ENCODE assay signal across 1 cellular context in the genomic region with DNA sequence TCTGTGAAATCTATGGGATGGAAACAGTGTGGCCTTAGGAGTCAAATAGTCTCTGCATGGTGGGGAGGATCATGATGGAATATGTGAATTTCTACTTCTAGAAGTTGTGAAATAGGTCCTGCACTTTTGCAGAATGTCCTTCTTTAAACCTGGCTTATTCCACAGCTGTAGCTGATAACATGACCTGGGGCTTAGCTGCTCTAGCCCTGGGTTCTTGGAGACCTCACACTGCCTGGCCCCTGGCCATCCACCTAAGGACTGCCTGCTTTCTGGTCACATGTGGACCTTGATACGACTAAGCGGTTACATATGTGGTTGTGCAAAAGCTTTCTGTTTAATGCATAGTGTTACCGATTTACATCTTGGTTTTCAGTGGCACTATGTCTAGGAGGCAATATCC.
TF ChIP-seq lines count a peak whose summit lies in the region.

No MANE protein-coding gene starts in this region.

TF ChIP-seq in HepG2, 621 proteins besides CTCF, POLR2A, EP300 and RAD21 (continued from another document and continues in another):
- TF ChIP-seq ZNF253 (CRISPR knock-in tag; IDR thresholded peaks at IDR 0.05; ENCODE audit: borderline replicate concordance): no peak
- TF ChIP-seq, protein P1, sequence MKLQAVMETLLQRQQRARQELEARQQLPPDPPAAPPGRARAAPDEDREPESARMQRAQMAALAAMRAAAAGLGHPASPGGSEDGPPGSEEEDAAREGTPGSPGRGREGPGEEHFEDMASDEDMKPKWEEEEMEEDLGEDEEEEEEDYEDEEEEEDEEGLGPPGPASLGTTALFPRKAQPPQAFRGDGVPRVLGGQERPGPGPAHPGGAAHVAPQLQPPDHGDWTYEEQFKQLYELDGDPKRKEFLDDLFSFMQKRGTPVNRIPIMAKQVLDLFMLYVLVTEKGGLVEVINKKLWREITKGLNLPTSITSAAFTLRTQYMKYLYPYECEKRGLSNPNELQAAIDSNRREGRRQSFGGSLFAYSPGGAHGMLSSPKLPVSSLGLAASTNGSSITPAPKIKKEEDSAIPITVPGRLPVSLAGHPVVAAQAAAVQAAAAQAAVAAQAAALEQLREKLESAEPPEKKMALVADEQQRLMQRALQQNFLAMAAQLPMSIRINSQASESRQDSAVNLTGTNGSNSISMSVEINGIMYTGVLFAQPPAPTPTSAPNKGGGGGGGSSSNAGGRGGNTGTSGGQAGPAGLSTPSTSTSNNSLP (IDR thresholded peaks at IDR 0.05; ENCODE audit: low read depth, low read length): no peak
- no peak for TF ChIP-seq SAFB2 (CRISPR knock-in tag; IDR thresholded peaks at IDR 0.05; ENCODE audit: borderline replicate concordance, low read depth)
- no peak for TF ChIP-seq BRCA1 (CRISPR knock-in tag; IDR thresholded peaks at IDR 0.05)
- no peak for TF ChIP-seq SATB2 (CRISPR knock-in tag; IDR thresholded peaks at IDR 0.05)
- no peak for TF ChIP-seq ZNF556 (CRISPR knock-in tag; IDR thresholded peaks at IDR 0.05; ENCODE audit: borderline replicate concordance)
- TF ChIP-seq, protein P2, sequence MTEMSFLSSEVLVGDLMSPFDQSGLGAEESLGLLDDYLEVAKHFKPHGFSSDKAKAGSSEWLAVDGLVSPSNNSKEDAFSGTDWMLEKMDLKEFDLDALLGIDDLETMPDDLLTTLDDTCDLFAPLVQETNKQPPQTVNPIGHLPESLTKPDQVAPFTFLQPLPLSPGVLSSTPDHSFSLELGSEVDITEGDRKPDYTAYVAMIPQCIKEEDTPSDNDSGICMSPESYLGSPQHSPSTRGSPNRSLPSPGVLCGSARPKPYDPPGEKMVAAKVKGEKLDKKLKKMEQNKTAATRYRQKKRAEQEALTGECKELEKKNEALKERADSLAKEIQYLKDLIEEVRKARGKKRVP (CRISPR knock-in tag; IDR thresholded peaks at IDR 0.05): no peak
- TF ChIP-seq SRSF9 (IDR thresholded peaks at IDR 0.05; ENCODE audit: borderline replicate concordance, insufficient read depth, low read depth, low read length, poor library complexity, severe bottlenecking): no peak
- TF ChIP-seq FOXK1 (CRISPR knock-in tag; IDR thresholded peaks at IDR 0.05; ENCODE audit: borderline replicate concordance, low read depth): no peak
- TF ChIP-seq HNF4A (CRISPR knock-in tag; IDR thresholded peaks at IDR 0.05): 0 out of 2 replicates have a peak, but pooled peaks have one; percentile 6
- TF ChIP-seq, protein P3, sequence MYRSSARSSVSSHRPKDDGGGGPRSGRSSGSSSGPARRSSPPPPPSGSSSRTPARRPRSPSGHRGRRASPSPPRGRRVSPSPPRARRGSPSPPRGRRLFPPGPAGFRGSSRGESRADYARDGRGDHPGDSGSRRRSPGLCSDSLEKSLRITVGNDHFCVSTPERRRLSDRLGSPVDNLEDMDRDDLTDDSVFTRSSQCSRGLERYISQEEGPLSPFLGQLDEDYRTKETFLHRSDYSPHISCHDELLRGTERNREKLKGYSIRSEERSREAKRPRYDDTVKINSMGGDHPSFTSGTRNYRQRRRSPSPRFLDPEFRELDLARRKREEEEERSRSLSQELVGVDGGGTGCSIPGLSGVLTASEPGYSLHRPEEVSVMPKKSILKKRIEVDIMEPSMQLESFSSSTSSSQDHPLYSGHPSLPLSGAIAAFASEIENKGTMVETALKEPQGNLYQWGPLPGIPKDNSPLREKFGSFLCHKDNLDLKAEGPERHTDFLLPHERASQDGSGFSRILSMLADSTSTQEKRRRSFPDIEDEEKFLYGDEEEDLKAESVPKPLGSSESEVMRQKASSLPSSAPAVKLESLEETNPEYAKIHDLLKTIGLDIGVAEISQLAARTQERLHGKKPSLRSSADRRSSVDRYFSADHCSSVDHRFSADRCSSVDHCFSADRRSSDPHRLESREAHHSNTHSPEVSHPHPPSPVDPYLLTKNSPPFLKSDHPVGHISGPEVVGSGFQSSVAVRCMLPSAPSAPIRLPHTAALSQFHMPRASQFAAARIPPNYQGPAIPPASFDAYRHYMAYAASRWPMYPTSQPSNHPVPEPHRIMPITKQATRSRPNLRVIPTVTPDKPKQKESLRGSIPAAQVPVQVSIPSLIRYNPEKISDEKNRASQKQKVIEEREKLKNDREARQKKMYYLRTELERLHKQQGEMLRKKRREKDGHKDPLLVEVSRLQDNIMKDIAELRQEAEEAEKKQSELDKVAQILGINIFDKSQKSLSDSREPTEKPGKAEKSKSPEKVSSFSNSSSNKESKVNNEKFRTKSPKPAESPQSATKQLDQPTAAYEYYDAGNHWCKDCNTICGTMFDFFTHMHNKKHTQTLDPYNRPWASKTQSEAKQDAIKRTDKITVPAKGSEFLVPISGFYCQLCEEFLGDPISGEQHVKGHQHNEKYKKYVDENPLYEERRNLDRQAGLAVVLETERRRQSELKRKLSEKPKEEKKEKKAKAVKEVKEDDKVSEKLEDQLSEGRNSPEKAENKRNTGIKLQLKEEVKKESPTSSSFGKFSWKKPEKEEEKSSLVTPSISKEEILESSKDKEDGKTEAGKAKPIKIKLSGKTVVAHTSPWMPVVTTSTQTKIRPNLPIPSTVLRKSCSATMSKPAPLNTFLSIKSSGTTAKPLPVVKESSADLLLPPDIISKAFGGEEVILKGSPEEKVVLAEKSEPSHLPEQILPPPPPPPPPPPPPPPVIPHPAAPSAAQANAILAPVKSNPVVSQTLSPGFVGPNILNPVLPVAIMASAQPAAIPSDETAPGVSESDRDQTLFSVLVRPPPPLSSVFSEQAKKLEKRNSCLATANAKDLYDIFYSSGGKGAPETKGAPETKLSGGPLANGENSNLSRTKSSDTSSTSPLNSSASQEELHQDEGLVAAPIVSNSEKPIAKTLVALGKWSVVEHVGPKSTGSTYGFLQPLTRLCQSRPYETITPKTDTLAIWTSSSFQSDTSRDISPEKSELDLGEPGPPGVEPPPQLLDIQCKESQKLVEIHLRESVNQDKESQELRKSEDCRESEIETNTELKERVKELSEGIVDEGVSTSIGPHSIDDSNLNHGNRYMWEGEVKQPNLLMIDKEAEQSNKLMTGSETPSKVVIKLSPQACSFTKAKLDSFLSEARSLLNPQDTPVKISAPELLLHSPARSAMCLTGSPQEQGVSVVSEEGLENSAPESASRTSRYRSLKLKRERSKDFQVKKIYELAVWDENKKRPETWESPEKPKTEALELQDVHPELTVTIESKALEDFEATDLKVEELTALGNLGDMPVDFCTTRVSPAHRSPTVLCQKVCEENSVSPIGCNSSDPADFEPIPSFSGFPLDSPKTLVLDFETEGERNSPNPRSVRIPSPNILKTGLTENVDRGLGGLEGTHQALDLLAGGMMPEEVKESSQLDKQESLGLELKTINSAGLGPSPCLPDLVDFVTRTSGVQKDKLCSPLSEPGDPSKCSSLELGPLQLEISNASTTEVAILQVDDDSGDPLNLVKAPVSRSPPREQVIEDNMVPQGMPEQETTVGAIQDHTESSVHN (CRISPR knock-in tag; IDR thresholded peaks at IDR 0.05): no peak
- 0 out of 2 replicates have a peak, but pooled peaks have one; percentile 29 for TF ChIP-seq ZNF7 (CRISPR knock-in tag; IDR thresholded peaks at IDR 0.05)
- TF ChIP-seq SYNCRIP (IDR thresholded peaks at IDR 0.05; ENCODE audit: insufficient read depth, low read depth, low read length): no peak
- peak; percentile 14; the same call in 1 of the 2 replicates for TF ChIP-seq CEBPB (IDR thresholded peaks at IDR 0.05; ENCODE audit: borderline replicate concordance, low read depth, low read length)
- no peak for TF ChIP-seq ISL2 (CRISPR knock-in tag; IDR thresholded peaks at IDR 0.05)
- no peak for TF ChIP-seq HMG20A (CRISPR knock-in tag; IDR thresholded peaks at IDR 0.05; ENCODE audit: borderline replicate concordance)
- TF ChIP-seq, protein P4, sequence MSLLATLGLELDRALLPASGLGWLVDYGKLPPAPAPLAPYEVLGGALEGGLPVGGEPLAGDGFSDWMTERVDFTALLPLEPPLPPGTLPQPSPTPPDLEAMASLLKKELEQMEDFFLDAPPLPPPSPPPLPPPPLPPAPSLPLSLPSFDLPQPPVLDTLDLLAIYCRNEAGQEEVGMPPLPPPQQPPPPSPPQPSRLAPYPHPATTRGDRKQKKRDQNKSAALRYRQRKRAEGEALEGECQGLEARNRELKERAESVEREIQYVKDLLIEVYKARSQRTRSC (CRISPR knock-in tag; IDR thresholded peaks at IDR 0.05; ENCODE audit: low read depth): no peak
- no peak for TF ChIP-seq STAT5B (CRISPR knock-in tag; IDR thresholded peaks at IDR 0.05)
- TF ChIP-seq, protein P5, sequence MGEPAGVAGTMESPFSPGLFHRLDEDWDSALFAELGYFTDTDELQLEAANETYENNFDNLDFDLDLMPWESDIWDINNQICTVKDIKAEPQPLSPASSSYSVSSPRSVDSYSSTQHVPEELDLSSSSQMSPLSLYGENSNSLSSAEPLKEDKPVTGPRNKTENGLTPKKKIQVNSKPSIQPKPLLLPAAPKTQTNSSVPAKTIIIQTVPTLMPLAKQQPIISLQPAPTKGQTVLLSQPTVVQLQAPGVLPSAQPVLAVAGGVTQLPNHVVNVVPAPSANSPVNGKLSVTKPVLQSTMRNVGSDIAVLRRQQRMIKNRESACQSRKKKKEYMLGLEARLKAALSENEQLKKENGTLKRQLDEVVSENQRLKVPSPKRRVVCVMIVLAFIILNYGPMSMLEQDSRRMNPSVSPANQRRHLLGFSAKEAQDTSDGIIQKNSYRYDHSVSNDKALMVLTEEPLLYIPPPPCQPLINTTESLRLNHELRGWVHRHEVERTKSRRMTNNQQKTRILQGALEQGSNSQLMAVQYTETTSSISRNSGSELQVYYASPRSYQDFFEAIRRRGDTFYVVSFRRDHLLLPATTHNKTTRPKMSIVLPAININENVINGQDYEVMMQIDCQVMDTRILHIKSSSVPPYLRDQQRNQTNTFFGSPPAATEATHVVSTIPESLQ (CRISPR knock-in tag; conservative IDR thresholded peaks at IDR 0.05): no peak
- TF ChIP-seq SSRP1 (CRISPR knock-in tag; IDR thresholded peaks at IDR 0.05): no peak
- no peak for TF ChIP-seq THYN1 (CRISPR knock-in tag; IDR thresholded peaks at IDR 0.05; ENCODE audit: borderline replicate concordance, low read depth)
- TF ChIP-seq CCDC6 (CRISPR knock-in tag; IDR thresholded peaks at IDR 0.05): no peak
- TF ChIP-seq, protein P6, sequence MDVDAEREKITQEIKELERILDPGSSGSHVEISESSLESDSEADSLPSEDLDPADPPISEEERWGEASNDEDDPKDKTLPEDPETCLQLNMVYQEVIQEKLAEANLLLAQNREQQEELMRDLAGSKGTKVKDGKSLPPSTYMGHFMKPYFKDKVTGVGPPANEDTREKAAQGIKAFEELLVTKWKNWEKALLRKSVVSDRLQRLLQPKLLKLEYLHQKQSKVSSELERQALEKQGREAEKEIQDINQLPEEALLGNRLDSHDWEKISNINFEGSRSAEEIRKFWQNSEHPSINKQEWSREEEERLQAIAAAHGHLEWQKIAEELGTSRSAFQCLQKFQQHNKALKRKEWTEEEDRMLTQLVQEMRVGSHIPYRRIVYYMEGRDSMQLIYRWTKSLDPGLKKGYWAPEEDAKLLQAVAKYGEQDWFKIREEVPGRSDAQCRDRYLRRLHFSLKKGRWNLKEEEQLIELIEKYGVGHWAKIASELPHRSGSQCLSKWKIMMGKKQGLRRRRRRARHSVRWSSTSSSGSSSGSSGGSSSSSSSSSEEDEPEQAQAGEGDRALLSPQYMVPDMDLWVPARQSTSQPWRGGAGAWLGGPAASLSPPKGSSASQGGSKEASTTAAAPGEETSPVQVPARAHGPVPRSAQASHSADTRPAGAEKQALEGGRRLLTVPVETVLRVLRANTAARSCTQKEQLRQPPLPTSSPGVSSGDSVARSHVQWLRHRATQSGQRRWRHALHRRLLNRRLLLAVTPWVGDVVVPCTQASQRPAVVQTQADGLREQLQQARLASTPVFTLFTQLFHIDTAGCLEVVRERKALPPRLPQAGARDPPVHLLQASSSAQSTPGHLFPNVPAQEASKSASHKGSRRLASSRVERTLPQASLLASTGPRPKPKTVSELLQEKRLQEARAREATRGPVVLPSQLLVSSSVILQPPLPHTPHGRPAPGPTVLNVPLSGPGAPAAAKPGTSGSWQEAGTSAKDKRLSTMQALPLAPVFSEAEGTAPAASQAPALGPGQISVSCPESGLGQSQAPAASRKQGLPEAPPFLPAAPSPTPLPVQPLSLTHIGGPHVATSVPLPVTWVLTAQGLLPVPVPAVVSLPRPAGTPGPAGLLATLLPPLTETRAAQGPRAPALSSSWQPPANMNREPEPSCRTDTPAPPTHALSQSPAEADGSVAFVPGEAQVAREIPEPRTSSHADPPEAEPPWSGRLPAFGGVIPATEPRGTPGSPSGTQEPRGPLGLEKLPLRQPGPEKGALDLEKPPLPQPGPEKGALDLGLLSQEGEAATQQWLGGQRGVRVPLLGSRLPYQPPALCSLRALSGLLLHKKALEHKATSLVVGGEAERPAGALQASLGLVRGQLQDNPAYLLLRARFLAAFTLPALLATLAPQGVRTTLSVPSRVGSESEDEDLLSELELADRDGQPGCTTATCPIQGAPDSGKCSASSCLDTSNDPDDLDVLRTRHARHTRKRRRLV (CRISPR knock-in tag; IDR thresholded peaks at IDR 0.05): no peak
- no peak for TF ChIP-seq RNF2 (conservative IDR thresholded peaks at IDR 0.05; ENCODE audit: low read depth)
- no peak for TF ChIP-seq AKAP8 (CRISPR knock-in tag; IDR thresholded peaks at IDR 0.05)
- TF ChIP-seq SMARCC2 (IDR thresholded peaks at IDR 0.05): no peak
- TF ChIP-seq, protein P7, sequence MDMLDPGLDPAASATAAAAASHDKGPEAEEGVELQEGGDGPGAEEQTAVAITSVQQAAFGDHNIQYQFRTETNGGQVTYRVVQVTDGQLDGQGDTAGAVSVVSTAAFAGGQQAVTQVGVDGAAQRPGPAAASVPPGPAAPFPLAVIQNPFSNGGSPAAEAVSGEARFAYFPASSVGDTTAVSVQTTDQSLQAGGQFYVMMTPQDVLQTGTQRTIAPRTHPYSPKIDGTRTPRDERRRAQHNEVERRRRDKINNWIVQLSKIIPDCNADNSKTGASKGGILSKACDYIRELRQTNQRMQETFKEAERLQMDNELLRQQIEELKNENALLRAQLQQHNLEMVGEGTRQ (IDR thresholded peaks at IDR 0.05; ENCODE audit: low read depth, low read length): no peak
- TF ChIP-seq, protein P7 (CRISPR knock-in tag; IDR thresholded peaks at IDR 0.05; ENCODE audit: borderline replicate concordance): peak; percentile 34; the same call in 1 of the 2 replicates
- no peak for TF ChIP-seq ZNF263 (CRISPR knock-in tag; IDR thresholded peaks at IDR 0.05)
- 0 out of 2 replicates have a peak, but pooled peaks have one; percentile 45 for TF ChIP-seq ZBTB38 (CRISPR knock-in tag; IDR thresholded peaks at IDR 0.05)
- no peak for TF ChIP-seq KAT2B (IDR thresholded peaks at IDR 0.05; ENCODE audit: borderline replicate concordance, low read depth, low read length)
- TF ChIP-seq MAF1 (CRISPR knock-in tag; IDR thresholded peaks at IDR 0.05; ENCODE audit: borderline replicate concordance): no peak
